Comparison of ENCODE assay signal across 13 cellular contexts in the genomic region with DNA sequence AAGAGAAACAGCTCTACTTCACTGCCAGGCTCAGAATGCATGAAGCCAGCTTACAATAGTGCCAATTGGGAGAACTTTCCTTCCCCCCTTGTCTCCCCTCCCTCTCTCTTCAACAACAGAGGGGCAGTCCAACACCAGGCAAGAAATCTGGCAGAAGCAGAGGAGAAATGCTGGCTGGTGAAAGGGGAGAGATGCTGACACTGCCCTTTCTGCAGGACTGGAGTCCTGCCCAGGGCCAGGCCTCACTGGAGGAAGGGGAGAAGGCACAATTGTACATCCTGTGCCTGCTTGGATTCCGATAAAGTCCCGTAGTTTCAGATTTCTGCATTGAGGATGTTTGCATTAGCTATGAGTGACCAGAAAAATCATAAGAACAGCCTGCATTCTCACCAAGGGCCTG.
DNase-seq lines count a peak whose midpoint lies in the region; ATAC-seq lines count a peak whose summit lies in the region.
"Had no signal": no experiment of that assay in that cellular context is flagged by ENCODE, and none has a peak within 500 bp of the region (broad histone marks: within the 10 kb centered on the region; RNA-seq: fewer than 3 reads in every experiment).

No MANE protein-coding gene starts in this region.

- DNase-seq in cerebellar cortex (ENCODE audit: low spot score) (peak; percentile 31), left cardiac atrium (no peak), occipital lobe (lab: John Stamatoyannopoulos, UW) (peak; percentile 12), KG1 (lab: John Stamatoyannopoulos, UW) (no peak), Kasumi-1 (lab: John Stamatoyannopoulos, UW) (no peak)
- DNase-seq: activated gamma-delta T cell treated with Interleukin-2 at 50 U/mL for 16 hours, DMS79, islet precursor cell, NCI-H1092, NCI-H2171 treated with DMSO at 0.1 percent for 48 hours, T-helper 2 cell had no signal

- intact Hi-C loops in left cardiac atrium (cut with DNase I) = no loop called here

- ATAC-seq in left cardiac atrium (peak; percentile 87 to 93), HG02759 (IDR thresholded peaks at IDR 0.05; ENCODE audit: unreplicated experiment) (no peak), HG02763 (IDR thresholded peaks at IDR 0.05; ENCODE audit: unreplicated experiment) (no peak)

Comparison
In these comparisons a context has a peak if more than half of its experiments do, and no peak if none do; other contexts are left out.
1. DNase-seq: peak in cerebellar cortex (single experiment) and occipital lobe (single experiment); none in left cardiac atrium (single experiment), KG1 (single experiment) and Kasumi-1 (0 of 2).
2. ATAC-seq: peak in left cardiac atrium (2 of 2); none in HG02759 (single experiment) and HG02763 (single experiment).